24 cellular contexts compared by ENCODE assay signal in the genomic region with DNA sequence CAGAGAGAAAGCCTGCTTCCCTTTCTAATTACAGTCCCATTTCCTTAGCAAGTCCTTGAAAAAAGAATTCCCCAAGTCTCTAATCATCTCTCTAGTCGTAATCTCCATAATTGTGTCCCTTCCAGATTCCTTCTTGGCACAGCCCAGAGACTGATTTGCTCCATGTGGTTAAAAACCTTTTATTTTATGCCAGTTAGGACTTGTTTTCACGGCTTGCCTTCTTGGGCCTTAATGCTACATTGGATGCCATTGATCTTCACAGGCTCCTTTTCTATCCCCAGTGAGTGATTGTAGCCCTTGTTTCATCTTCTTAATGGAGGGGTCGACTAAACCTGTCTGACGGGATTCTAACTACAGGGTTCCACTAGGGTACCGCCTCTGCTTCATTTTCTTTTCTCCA.
"Had no signal": no experiment of that assay in that cellular context is flagged by ENCODE, and none has a peak within 500 bp of the region (broad histone marks: within the 10 kb centered on the region; RNA-seq: fewer than 3 reads in every experiment).

No MANE protein-coding gene starts in this region.

- H3K4me1 ChIP-seq: heart right ventricle, thyroid gland had no signal

- H3K4me3 Mint-ChIP-seq: activated B cell treated with CpG ODN at 0.5 μM for 24 hours; activated CD4-positive, alpha-beta T cell treated with anti-CD3 and anti-CD28 coated beads for 36 hours; activated naive CD4-positive, alpha-beta T cell treated with anti-CD3 and anti-CD28 coated beads for 36 hours; activated naive CD8-positive, alpha-beta T cell treated with anti-CD3 and anti-CD28 coated beads, Interleukin-2, amount 10 ng/mL, durations not matched to agents 7 days and 5 days; activated T-cell treated with anti-CD3 and anti-CD28 coated beads, Interleukin-2, amount 50 U/mL, for 4 hours; endodermal cell; natural killer cell had no signal

- H3K27me3 ChIP-seq: heart right ventricle, right atrium auricular region, spleen, thyroid gland had no signal

- H3K36me3 ChIP-seq: heart right ventricle, left ventricle myocardium inferior, right atrium auricular region, spleen, thyroid gland had no signal

- H3K27me3 Mint-ChIP-seq: activated B cell treated with CpG ODN at 0.5 μM for 24 hours; activated CD4-positive, alpha-beta T cell treated with anti-CD3 and anti-CD28 coated beads for 36 hours; activated naive CD8-positive, alpha-beta T cell treated with anti-CD3 and anti-CD28 coated beads, Interleukin-2, amount 10 ng/mL, durations not matched to agents 7 days and 5 days; progenitor cell of endocrine pancreas had no signal

- H3K4me1 Mint-ChIP-seq: activated CD4-positive, alpha-beta T cell treated with anti-CD3 and anti-CD28 coated beads for 36 hours; endodermal cell; natural killer cell had no signal

- DNase-seq: activated B cell treated with CpG ODN at 0.5 μM for 24 hours; activated CD4-positive, alpha-beta T cell treated with anti-CD3 and anti-CD28 coated beads for 36 hours; activated CD4-positive, alpha-beta T cell treated with anti-CD3 and anti-CD28 coated beads, Interleukin-2, amount 50 U/mL, for 4 hours; activated CD8-positive, alpha-beta memory T cell treated with anti-CD3 and anti-CD28 coated beads, Interleukin-2, amount 50 U/mL, for 48 hours; activated naive CD4-positive, alpha-beta T cell treated with anti-CD3 and anti-CD28 coated beads for 36 hours; activated naive CD8-positive, alpha-beta T cell treated with anti-CD3 and anti-CD28 coated beads, Interleukin-2, amount 10 ng/mL, durations not matched to agents 7 days and 5 days; activated T-cell treated with anti-CD3 and anti-CD28 coated beads, Interleukin-2, amount 50 U/mL, for 4 hours; amniotic stem cell; cerebellar nuclear complex; cortex of kidney; endodermal cell; foreskin fibroblast; heart right ventricle; left ventricle myocardium inferior; midbrain; natural killer cell; spleen; stimulated activated CD4-positive, alpha-beta T cell treated with anti-CD3 and anti-CD28 coated beads, Interleukin-4, amount 100 ng/mL, for 24 hours; stimulated activated naive CD4-positive, alpha-beta T cell treated with Interleukin-2 at 50 U/mL for 16 hours; T1000; thyroid gland had no signal

- H3K36me3 Mint-ChIP-seq: activated naive CD8-positive, alpha-beta T cell treated with anti-CD3 and anti-CD28 coated beads, Interleukin-2, amount 10 ng/mL, durations not matched to agents 7 days and 5 days; natural killer cell had no signal

- H3K9me3 Mint-ChIP-seq: activated B cell treated with CpG ODN at 0.5 μM for 24 hours; activated naive CD4-positive, alpha-beta T cell treated with anti-CD3 and anti-CD28 coated beads for 36 hours; activated naive CD8-positive, alpha-beta T cell treated with anti-CD3 and anti-CD28 coated beads, Interleukin-2, amount 10 ng/mL, durations not matched to agents 7 days and 5 days; activated T-cell treated with anti-CD3 and anti-CD28 coated beads, Interleukin-2, amount 50 U/mL, for 4 hours; activated T-helper 2 cell treated with anti-CD3 and anti-CD28 coated beads, Interferon-gamma antibody, Interleukin-2, Interleukin-4, amounts not matched to agents 10 μg/mL and 5 μg/mL and 100 μg/mL, durations not matched to agents 14 hours and 24 hours and 36 hours; endodermal cell had no signal

- H3K27ac ChIP-seq: left ventricle myocardium inferior, spleen, thyroid gland had no signal

- H3K9me3 ChIP-seq: heart right ventricle, left ventricle myocardium inferior, right atrium auricular region, spleen, thyroid gland had no signal

- H3K27ac Mint-ChIP-seq: activated B cell treated with CpG ODN at 0.5 μM for 24 hours; activated CD4-positive, alpha-beta T cell treated with anti-CD3 and anti-CD28 coated beads for 36 hours; activated naive CD4-positive, alpha-beta T cell treated with anti-CD3 and anti-CD28 coated beads for 36 hours; activated naive CD8-positive, alpha-beta T cell treated with anti-CD3 and anti-CD28 coated beads, Interleukin-2, amount 10 ng/mL, durations not matched to agents 7 days and 5 days; activated T-helper 2 cell treated with anti-CD3 and anti-CD28 coated beads, Interferon-gamma antibody, Interleukin-2, Interleukin-4, amounts not matched to agents 10 μg/mL and 5 μg/mL and 100 μg/mL, durations not matched to agents 14 hours and 24 hours and 36 hours; endodermal cell; natural killer cell; progenitor cell of endocrine pancreas had no signal

- H3K4me3 ChIP-seq: heart right ventricle, left ventricle myocardium inferior, right atrium auricular region, spleen, thyroid gland had no signal
